7 cellular contexts compared by ENCODE assay signal in the genomic region with DNA sequence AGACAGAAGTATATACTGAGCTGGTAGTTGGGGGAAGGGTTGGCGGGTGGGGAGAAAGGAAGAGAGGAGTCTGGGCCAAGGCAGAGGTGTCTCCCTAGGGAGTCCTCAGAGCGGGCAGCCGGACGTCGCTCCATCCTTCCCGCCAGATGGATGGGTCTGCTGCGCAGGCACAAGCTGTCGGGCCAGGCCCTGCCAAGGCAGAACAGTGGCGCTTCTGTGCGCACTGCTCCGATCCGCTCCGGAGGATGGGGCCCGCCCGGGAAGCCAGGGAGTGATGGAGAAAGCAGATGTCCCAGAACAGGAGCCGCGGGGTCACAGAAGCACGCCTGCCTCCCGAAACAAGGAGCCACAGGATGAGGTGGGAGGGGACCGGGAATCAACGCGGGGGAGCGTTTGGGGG.
A peak's percentile ranks its signal among the peaks of the same experiment; 100 is the strongest.
DNase-seq lines count a peak whose midpoint lies in the region; ATAC-seq lines count a peak whose summit lies in the region.
"Not testable (repeated sequence)": the region's sequence is repeated elsewhere in the genome, so short reads cannot be mapped to it uniquely, and the experiment has no call there.

No MANE protein-coding gene starts in this region.

- not testable (repeated sequence) for H3K27ac Mint-ChIP-seq in T-helper 17 cell

- H3K4me3 Mint-ChIP-seq in T-helper 17 cell: peak overlapping the region; percentile 64

- H3K9ac ChIP-seq in HUES64 (ENCODE audit: low read depth, low read length): not testable (repeated sequence)

- H3K36me3 ChIP-seq in HUES64 (ENCODE audit: insufficient read depth, low read length): not testable (repeated sequence)

- not testable (repeated sequence) for H3K4me1 Mint-ChIP-seq in T-helper 17 cell

- intact Hi-C loops in head of caudate nucleus (cut with DNase I): not testable (repeated sequence)

- DNase-seq in T-helper 17 cell: not testable (repeated sequence)
- peak in 38 of 58 donors; percentile 0 to 76 (median 38) for DNase-seq in anterior cingulate cortex (lab: John Stamatoyannopoulos, UW)
- DNase-seq in head of caudate nucleus: peak; percentile 2 to 86 (median 58)
- DNase-seq in nucleus accumbens (lab: John Stamatoyannopoulos, UW): peak in 43 of 56 donors; percentile 1 to 79 (median 35)
- DNase-seq in substantia nigra (lab: John Stamatoyannopoulos, UW): peak in 36 of 49 donors; percentile 1 to 79 (median 29)

- not testable (repeated sequence) for H3K27ac ChIP-seq in HUES64 (ENCODE audit: low read depth, low read length); substantia nigra (ENCODE audit: low read depth, low read length, poor library complexity, severe bottlenecking)

- not testable (repeated sequence) for H3K4me1 ChIP-seq in HUES64 (ENCODE audit: insufficient read depth, low read length)

- H3K9me3 ChIP-seq in HUES64 (ENCODE audit: insufficient read depth, low read depth, low read length); T-helper 17 cell (ENCODE audit: control insufficient read depth, low read length, poor library complexity, severe bottlenecking); iPS-18c (ENCODE audit: control insufficient read depth, insufficient read depth, low read length): not testable (repeated sequence)

- H3K36me3 Mint-ChIP-seq in T-helper 17 cell (ENCODE audit: low read depth): not testable (repeated sequence)

- not testable (repeated sequence) for ATAC-seq in T-helper 17 cell

- H3K27me3 Mint-ChIP-seq in T-helper 17 cell: peaks cover 33% of the 10 kb centered on the region

- 77% methylated on average over 19 of the region's 23 CpGs for WGBS in HUES64

- 0 out of 2 replicates have a peak overlapping the region, but pooled peaks have one; percentile 10 for H3K4me3 ChIP-seq in HUES64 (ENCODE audit: low read length)
- H3K4me3 ChIP-seq in iPS-18c (ENCODE audit: insufficient read depth, low read depth, low read length): peak overlapping the region; percentile 28; the same call in 1 of the 2 replicates

- not testable (repeated sequence) for H3K27me3 ChIP-seq in HUES64 (ENCODE audit: insufficient read depth, low read length)
